ENCODE assay signal across 1 cellular context in the genomic region with DNA sequence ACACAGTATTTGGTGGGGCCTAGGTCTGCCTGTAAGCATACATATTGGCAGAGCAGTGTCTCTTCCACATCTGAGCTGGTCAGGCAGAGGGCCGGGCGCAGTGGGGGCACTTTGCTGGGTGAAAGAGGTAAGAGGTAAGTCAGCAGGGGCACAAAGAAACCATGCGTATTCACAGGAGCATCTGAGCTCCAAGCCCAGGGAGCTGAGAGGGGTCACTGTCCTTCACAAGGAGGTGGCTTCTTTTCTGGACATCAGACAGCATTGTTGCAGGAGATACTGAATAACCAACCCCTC.
TF ChIP-seq lines count a peak whose summit lies in the region.

No MANE protein-coding gene starts in this region.

TF ChIP-seq in H1, 55 proteins besides CTCF, POLR2A, EP300 and RAD21:
- TF ChIP-seq TAF7 (optimal IDR thresholded peaks at IDR 0.05; ENCODE audit: borderline replicate concordance, low read depth, low read length) (no peak), SRF (IDR thresholded peaks at IDR 0.05; ENCODE audit: low read depth, low read length) (no peak)
